ENCODE assay signal across 13 cellular contexts in genomic region chr14:100372357-100373048, GRCh38. TPM values are rescaled to one million over a fixed set of nuclear protein-coding genes. Genes with fewer than 3 reads are reported as not detected.
DNase-seq lines count a peak whose midpoint lies in the region; TF ChIP-seq lines count a peak whose summit lies in the region.
"Had no signal": no experiment of that assay in that cellular context is flagged by ENCODE, and none has a peak within 500 bp of the region (broad histone marks: within the 10 kb centered on the region; RNA-seq: fewer than 3 reads in every experiment).

No MANE protein-coding gene starts in this region.

- POLR2A ChIA-PET in Caco-2 (lab: Charles Lee), result no interaction called here

- H3K27me3 Mint-ChIP-seq in Caco-2 (ENCODE audit: insufficient read depth, unreplicated experiment) (no peaks in the 10 kb centered on the region), mesothelial cell of epicardium (ENCODE audit: low read depth) (no peaks in the 10 kb centered on the region)

- H3K27ac Mint-ChIP-seq in Caco-2 (ENCODE audit: unreplicated experiment), result peak overlapping the region; percentile 50
- H3K27ac Mint-ChIP-seq in mesothelial cell of epicardium, result peak overlapping the region; percentile 11

- H3K4me1 Mint-ChIP-seq in Caco-2 (ENCODE audit: low read depth, unreplicated experiment) (peaks cover 33% of the 10 kb centered on the region), mesothelial cell of epicardium (peaks cover 40% of the 10 kb centered on the region)

- no peaks in the 10 kb centered on the region for H3K36me3 ChIP-seq in Caco-2 (ENCODE audit: control insufficient read depth, insufficient read depth, low read length)
- peaks cover 7% of the 10 kb centered on the region for H3K36me3 ChIP-seq in H7 (replicated peaks; ENCODE audit: control insufficient read depth, insufficient read depth, low read length)

- H3K27me3 ChIP-seq in Caco-2 (replicated peaks; ENCODE audit: control insufficient read depth, insufficient read depth, low read length) (no peaks in the 10 kb centered on the region), H7 (ENCODE audit: control insufficient read depth, insufficient read depth, low read length) (no peaks in the 10 kb centered on the region)

- no peak for TF ChIP-seq CTCF in Caco-2 (IDR thresholded peaks at IDR 0.05; ENCODE audit: insufficient read depth in 1 of 2, low read depth in 1 of 2, low read length in 1 of 2, severe bottlenecking in 1 of 2, unreplicated experiment in 1 of 2)
- no peak for TF ChIP-seq CTCF in mesothelial cell of epicardium (IDR thresholded peaks at IDR 0.05; ENCODE audit: unreplicated experiment)

- H3K36me3 Mint-ChIP-seq in Caco-2 (ENCODE audit: insufficient read depth, unreplicated experiment) (peaks cover 27% of the 10 kb centered on the region), mesothelial cell of epicardium (peaks cover 8% of the 10 kb centered on the region)

- H3K4me3 ChIP-seq in Caco-2 (ENCODE audit: low read depth, low read length), result no peak overlapping the region
- no peak overlapping the region for H3K4me3 ChIP-seq in H7 (ENCODE audit: insufficient read depth, low read depth, low read length)

- no TSS peak for BruUV-seq in Caco-2 (replicated peaks; lab: Mats Ljungman, UMichigan)

- H3K4me3 Mint-ChIP-seq in Caco-2 (ENCODE audit: unreplicated experiment) (no peak overlapping the region), mesothelial cell of epicardium (no peak overlapping the region)

- no peaks in the 10 kb centered on the region for H3K9me3 ChIP-seq in Caco-2

- DNase-seq in Caco-2 (no peak), H7 (peak; percentile 29), amniotic epithelial cell (ENCODE audit: low read depth) (peak; percentile 12), mesothelial cell of epicardium (ENCODE audit: low spot score in 2 of 2, unreplicated experiment in 2 of 2) (no peak), GF-D8 (lab: John Stamatoyannopoulos, UW) (no peak), DMS79 (lab: John Stamatoyannopoulos, UW) (no peak), NCI-H345 (lab: John Stamatoyannopoulos, UW) (no peak), cortex of kidney (lab: John Stamatoyannopoulos, UW) (no peak)
- DNase-seq: DMS53, HCEC 1CT, NCI-H748 treated with DMSO at 0.1 percent for 48 hours had no signal

- no peaks in the 10 kb centered on the region for H3K9me3 Mint-ChIP-seq in Caco-2 (ENCODE audit: unreplicated experiment)
- H3K9me3 Mint-ChIP-seq in mesothelial cell of epicardium, result no peaks in the 10 kb centered on the region

- CTCF ChIA-PET in Caco-2 (lab: Charles Lee), result no interaction called here

- intact Hi-C loops in Caco-2 (cut with micrococcal nuclease; ENCODE audit: unreplicated experiment), result no loop called here

- no peaks in the 10 kb centered on the region for H3K4me1 ChIP-seq in Caco-2

RNA-seq across cellular contexts. Expression of gene WDR25, which starts 3.8 kb away (rescaled TPM):
- 4.7 and 4.8 TPM in 2 replicates for total RNA-seq in Caco-2 (2022)
- total RNA-seq in H7 (2014; rRNA removed; shearing (Covaris generic)), result 10.6 and 18.4 TPM in 2 replicates
- total RNA-seq in mesothelial cell of epicardium, result 12.7 to 13.8 TPM (median 12.9 TPM) in 3 replicates

RNA-seq across cellular contexts. Expression of gene SLC25A47, which starts 49.4 kb away (rescaled TPM):
- total RNA-seq in Caco-2 (2022), result not detected in 2 replicates
- total RNA-seq in H7 (2014; rRNA removed; shearing (Covaris generic)), result 0.07 and 0.18 TPM in 2 replicates
- 0.14 TPM in 1 of 3 replicates, not detected in the others for total RNA-seq in mesothelial cell of epicardium
- total RNA-seq: cerebellum, M059J had no signal

Comparison
In these comparisons a context has a peak if more than half of its experiments do, and no peak if none do; other contexts are left out.
1. DNase-seq: peak in H7 (single experiment) and amniotic epithelial cell (single experiment); none in Caco-2 (0 of 2), mesothelial cell of epicardium (0 of 2), GF-D8 (single experiment), DMS79 (single experiment), NCI-H345 (single experiment) and cortex of kidney (single experiment).